Comparison of ENCODE assay signal across 7 cellular contexts in genomic region chr19:883661-884211, GRCh38. TPM values are rescaled to one million over a fixed set of nuclear protein-coding genes. Genes with fewer than 3 reads are reported as not detected.
DNase-seq lines count a peak whose midpoint lies in the region; ATAC-seq and TF ChIP-seq lines count a peak whose summit lies in the region.
"Had no signal": no experiment of that assay in that cellular context is flagged by ENCODE, and none has a peak within 500 bp of the region (broad histone marks: within the 10 kb centered on the region; RNA-seq: fewer than 3 reads in every experiment).

No MANE protein-coding gene starts in this region.

- peaks cover 63% of the 10 kb centered on the region for H3K36me3 Mint-ChIP-seq in MCF 10A (ENCODE audit: insufficient read depth, unreplicated experiment)

- H3K4me1 ChIP-seq in breast epithelium, result no peaks in the 10 kb centered on the region
- no peaks in the 10 kb centered on the region for H3K4me1 ChIP-seq in upper lobe of right lung

- no peaks in the 10 kb centered on the region for H3K9me3 ChIP-seq in breast epithelium
- no peaks in the 10 kb centered on the region for H3K9me3 ChIP-seq in upper lobe of right lung

- H3K27me3 ChIP-seq in breast epithelium (no peaks in the 10 kb centered on the region), upper lobe of right lung (no peaks in the 10 kb centered on the region)

- no peak overlapping the region for H3K4me3 ChIP-seq in breast epithelium
- H3K4me3 ChIP-seq in upper lobe of right lung, result no peak overlapping the region

- DNase-seq in MCF 10A (ENCODE audit: unreplicated experiment) (peak; percentile 79), breast epithelium (ENCODE audit: low spot score in 2 of 2) (no peak), cerebellar cortex (ENCODE audit: low spot score) (peak; percentile 54), upper lobe of right lung (peak; percentile 78), HuH-7 (ENCODE audit: low spot score) (no peak)
- DNase-seq: NCI-H226 had no signal

- no peak overlapping the region for H3K4me3 Mint-ChIP-seq in MCF 10A (ENCODE audit: unreplicated experiment)

- peaks cover 14% of the 10 kb centered on the region for H3K4me1 Mint-ChIP-seq in MCF 10A (ENCODE audit: insufficient read depth, unreplicated experiment)

- ATAC-seq in upper lobe of right lung (peak; percentile 87), HG02642 (IDR thresholded peaks at IDR 0.05; ENCODE audit: poor library complexity, unreplicated experiment) (no peak)

- TF ChIP-seq CTCF in MCF 10A (IDR thresholded peaks at IDR 0.05; ENCODE audit: unreplicated experiment) (peak; percentile 40), breast epithelium (IDR thresholded peaks at IDR 0.05) (no peak), upper lobe of right lung (IDR thresholded peaks at IDR 0.05) (peak; percentile 14)

- intact Hi-C loops in MCF 10A (cut with micrococcal nuclease) (loop anchor here (1.0 kb wide), 1 partner anchor 34 kb away; the partner anchor contains the start of gene KISS1R), breast epithelium (cut with DNase I; ENCODE audit: low total_unique reads) (no loop called here), upper lobe of right lung (cut with DNase I) (no loop called here)

- H3K27me3 Mint-ChIP-seq in MCF 10A (ENCODE audit: insufficient read depth, unreplicated experiment), result no peaks in the 10 kb centered on the region

- H3K36me3 ChIP-seq in breast epithelium, result no peaks in the 10 kb centered on the region
- H3K36me3 ChIP-seq in upper lobe of right lung, result peaks cover 62% of the 10 kb centered on the region

- H3K27ac ChIP-seq in breast epithelium, result no peak overlapping the region
- no peak overlapping the region for H3K27ac ChIP-seq in upper lobe of right lung

- no peaks in the 10 kb centered on the region for H3K9me3 Mint-ChIP-seq in MCF 10A (ENCODE audit: unreplicated experiment)

- no peak for TF ChIP-seq POLR2A in breast epithelium (IDR thresholded peaks at IDR 0.05)

- POLR2A ChIA-PET in MCF 10A (lab: Yijun Ruan, JAX), result interaction anchor here (1.5 kb wide), 1 partner anchor 9 kb away, joined by 8 read pairs; the partner anchor contains the start of genes MED16 and RNU6-9

- CTCF ChIA-PET in MCF 10A (lab: Yijun Ruan, JAX), result no interaction called here

- BruUV-seq in MCF 10A (replicated peaks; lab: Mats Ljungman, UMichigan), result no TSS peak

- no peak overlapping the region for H3K27ac Mint-ChIP-seq in MCF 10A (ENCODE audit: low read depth, unreplicated experiment)

RNA-seq across cellular contexts. Expression of gene MED16, which starts 9.3 kb away (rescaled TPM):
- 52.7 and 61.0 TPM in 2 replicates for total RNA-seq in MCF 10A (2022)
- 10 to 100 TPM; 14.9 to 33.1 (median 32.8) TPM for total RNA-seq in breast epithelium
- total RNA-seq in upper lobe of right lung, result 51.8 TPM

RNA-seq across cellular contexts. Expression of gene RNU6-9, which starts 9.5 kb away (rescaled TPM):
- total RNA-seq in MCF 10A (2022) (not detected in 2 replicates), breast epithelium (not detected), upper lobe of right lung (not detected)

RNA-seq across cellular contexts. Expression of gene CFD, which starts 24.3 kb away (rescaled TPM):
- total RNA-seq in MCF 10A (2022) (0.88 and 1.1 TPM in 2 replicates), breast epithelium (1,000 to 10,000 TPM in 1 of 3 donors, 100 to 1,000 TPM in 2; 345 to 6,770 (median 797) TPM), upper lobe of right lung (153 TPM)

RNA-seq across cellular contexts. Expression of gene R3HDM4, which starts 29.3 kb away (rescaled TPM):
- total RNA-seq in MCF 10A (2022), result 65.7 and 73.6 TPM in 2 replicates
- 10 to 100 TPM; 31.8 to 41.6 (median 41.0) TPM for total RNA-seq in breast epithelium
- total RNA-seq in upper lobe of right lung, result 50.7 TPM

RNA-seq across cellular contexts. Expression of gene ELANE, which starts 31.6 kb away (rescaled TPM):
- total RNA-seq in MCF 10A (2022) (not detected in 2 replicates), breast epithelium (1 to 10 TPM in 2 of 3 donors, under 1 TPM in 1; 0.98 to 5.0 (median 1.0) TPM), upper lobe of right lung (0.52 TPM)

Comparison
In these comparisons a context has a peak if more than half of its experiments do, and no peak if none do; other contexts are left out.
1. DNase-seq: peak in MCF 10A (single experiment), cerebellar cortex (single experiment) and upper lobe of right lung (single experiment); none in breast epithelium (0 of 2) and HuH-7 (single experiment).
2. CTCF ChIP-seq: peak in MCF 10A (single experiment) and upper lobe of right lung (single experiment); none in breast epithelium (0 of 3).
3. RNA of gene CFD, which starts 24.3 kb away (total RNA-seq): 345 to 6,770 TPM in breast epithelium and 153 TPM in upper lobe of right lung (single experiment); 0.88 to 1.1 TPM in MCF 10A; every median in the first group is over 10 times any median in the second.